Comparison of ENCODE assay signal across 19 cellular contexts in the genomic region with DNA sequence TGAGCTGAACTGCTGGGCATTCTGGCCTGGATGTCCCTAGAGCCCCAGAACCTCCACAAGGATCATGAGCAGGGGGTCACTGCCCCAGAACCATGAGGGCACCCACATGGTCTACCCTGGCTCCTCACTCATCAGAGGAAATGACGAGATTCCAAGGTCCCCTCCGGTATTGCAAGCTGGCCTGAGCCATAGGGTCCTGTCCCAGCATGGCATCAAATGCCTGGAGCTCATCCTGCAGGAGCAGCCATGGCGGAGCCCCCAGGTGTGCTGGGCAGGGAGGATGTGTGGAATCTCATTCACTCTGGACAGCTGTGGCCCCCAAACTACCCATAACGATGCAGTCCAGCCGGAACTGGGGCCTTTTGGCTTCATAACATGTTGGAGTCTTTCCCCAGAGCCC.
DNase-seq lines count a peak whose midpoint lies in the region; ATAC-seq and TF ChIP-seq lines count a peak whose summit lies in the region.
"Had no signal": no experiment of that assay in that cellular context is flagged by ENCODE, and none has a peak within 500 bp of the region (broad histone marks: within the 10 kb centered on the region; RNA-seq: fewer than 3 reads in every experiment).

No MANE protein-coding gene starts in this region.

- H3K9me3 ChIP-seq in CD4-positive, alpha-beta T cell (ENCODE audit: control insufficient read depth, low read length) = no peaks in the 10 kb centered on the region

- H3K9me3 Mint-ChIP-seq in CD4-positive, alpha-beta T cell = no peaks in the 10 kb centered on the region
- no peaks in the 10 kb centered on the region for H3K9me3 Mint-ChIP-seq in central memory CD8-positive, alpha-beta T cell
- no peaks in the 10 kb centered on the region for H3K9me3 Mint-ChIP-seq in naive thymus-derived CD8-positive, alpha-beta T cell
- H3K9me3 Mint-ChIP-seq in activated T-helper 2 cell treated with anti-CD3 and anti-CD28 coated beads, Interferon-gamma antibody, Interleukin-2, Interleukin-4, amounts not matched to agents 10 μg/mL and 5 μg/mL and 100 μg/mL, durations not matched to agents 14 hours and 24 hours and 36 hours = no peaks in the 10 kb centered on the region

- H3K4me1 Mint-ChIP-seq in CD4-positive, alpha-beta T cell (ENCODE audit: low read depth) = peaks cover 47% of the 10 kb centered on the region
- H3K4me1 Mint-ChIP-seq in central memory CD8-positive, alpha-beta T cell = peaks cover 42% of the 10 kb centered on the region
- H3K4me1 Mint-ChIP-seq in naive thymus-derived CD8-positive, alpha-beta T cell = peaks cover 5 to 56% (median 40%) of the 10 kb centered on the region in 4 donors
- H3K4me1 Mint-ChIP-seq in activated T-helper 2 cell treated with anti-CD3 and anti-CD28 coated beads, Interferon-gamma antibody, Interleukin-2, Interleukin-4, amounts not matched to agents 10 μg/mL and 5 μg/mL and 100 μg/mL, durations not matched to agents 14 hours and 24 hours and 36 hours (ENCODE audit: low read depth) = peaks cover 7% of the 10 kb centered on the region

- POLR2A ChIA-PET in CD4-positive, alpha-beta T cell (lab: Charles Lee) = no interaction called here
- POLR2A ChIA-PET in naive thymus-derived CD8-positive, alpha-beta T cell (lab: Charles Lee) = no interaction called here

- intact Hi-C loops in CD4-positive, alpha-beta T cell (cut with DNase I, micrococcal nuclease) = no loop called here
- intact Hi-C loops in activated T-helper 2 cell treated with anti-CD3 and anti-CD28 coated beads, Interferon-gamma antibody, Interleukin-2, Interleukin-4, amounts not matched to agents 10 μg/mL and 5 μg/mL and 100 μg/mL, durations not matched to agents 14 hours and 24 hours and 36 hours (cut with micrococcal nuclease) = no loop called here

- H3K27me3 ChIP-seq in CD4-positive, alpha-beta T cell (ENCODE audit: control insufficient read depth, insufficient read depth, low read length) = no peaks in the 10 kb centered on the region

- no peak for ATAC-seq in CD4-positive, alpha-beta T cell (ENCODE audit: poor library complexity)
- no peak for ATAC-seq in central memory CD8-positive, alpha-beta T cell (replicated peaks; ENCODE audit: extremely low read depth, poor library complexity, severe bottlenecking)
- no peak for ATAC-seq in naive thymus-derived CD8-positive, alpha-beta T cell
- no peak for ATAC-seq in omental fat pad (ENCODE audit: low FRiP score)

- no peak overlapping the region for H3K4me3 Mint-ChIP-seq in CD4-positive, alpha-beta T cell
- H3K4me3 Mint-ChIP-seq in central memory CD8-positive, alpha-beta T cell = no peak overlapping the region
- H3K4me3 Mint-ChIP-seq in naive thymus-derived CD8-positive, alpha-beta T cell = no peak overlapping the region
- H3K4me3 Mint-ChIP-seq in activated T-helper 2 cell treated with anti-CD3 and anti-CD28 coated beads, Interferon-gamma antibody, Interleukin-2, Interleukin-4, amounts not matched to agents 10 μg/mL and 5 μg/mL and 100 μg/mL, durations not matched to agents 14 hours and 24 hours and 36 hours (ENCODE audit: low read depth) = no peak overlapping the region
- H3K4me3 Mint-ChIP-seq: CD14-positive monocyte had no signal

- DNase-seq in AG20443 (ENCODE audit: low spot score) = peak; percentile 3
- no peak for DNase-seq in CD4-positive, alpha-beta T cell
- DNase-seq in central memory CD8-positive, alpha-beta T cell (ENCODE audit: low spot score in 2 of 2) = no peak
- DNase-seq in naive thymus-derived CD8-positive, alpha-beta T cell = no peak
- DNase-seq in activated T-helper 2 cell treated with anti-CD3 and anti-CD28 coated beads, Interferon-gamma antibody, Interleukin-2, Interleukin-4, amounts not matched to agents 10 μg/mL and 5 μg/mL and 100 μg/mL, durations not matched to agents 14 hours and 24 hours and 36 hours (ENCODE audit: low spot score) = no peak
- no peak for DNase-seq in omental fat pad (ENCODE audit: low spot score)
- no peak for DNase-seq in NCI-H2171 (lab: John Stamatoyannopoulos, UW)
- DNase-seq in H4 (ENCODE audit: low spot score) = no peak
- DNase-seq: COR-L47, DMS 273 treated with DMSO at 0.1 percent for 48 hours, DND-41, NCI-H1105 treated with DMSO at 0.1 percent for 48 hours, NCI-H2107, NCI-H2227 treated with DMSO at 0.1 percent for 48 hours, NCI-H510A treated with DMSO at 0.1 percent for 48 hours, NCI-H774, OCI-M1, Right ventricle myocardium superior had no signal

- CTCF ChIA-PET in CD4-positive, alpha-beta T cell (lab: Charles Lee) = no interaction called here

- peak overlapping the region; percentile 51 for H3K27ac Mint-ChIP-seq in CD4-positive, alpha-beta T cell
- peak overlapping the region; percentile 80 for H3K27ac Mint-ChIP-seq in central memory CD8-positive, alpha-beta T cell (ENCODE audit: low read depth)
- H3K27ac Mint-ChIP-seq in naive thymus-derived CD8-positive, alpha-beta T cell = peak overlapping the region in 8 of 10 donors; percentile 23 to 92 (median 74)
- H3K27ac Mint-ChIP-seq in activated T-helper 2 cell treated with anti-CD3 and anti-CD28 coated beads, Interferon-gamma antibody, Interleukin-2, Interleukin-4, amounts not matched to agents 10 μg/mL and 5 μg/mL and 100 μg/mL, durations not matched to agents 14 hours and 24 hours and 36 hours = no peak overlapping the region

- H3K36me3 Mint-ChIP-seq in CD4-positive, alpha-beta T cell (ENCODE audit: low read depth) = peaks cover 95% of the 10 kb centered on the region
- peaks cover 15% of the 10 kb centered on the region for H3K36me3 Mint-ChIP-seq in central memory CD8-positive, alpha-beta T cell (ENCODE audit: insufficient read depth)
- peaks cover 0 to 70% (median 20%) of the 10 kb centered on the region in 3 donors for H3K36me3 Mint-ChIP-seq in naive thymus-derived CD8-positive, alpha-beta T cell
- peaks cover 10% of the 10 kb centered on the region for H3K36me3 Mint-ChIP-seq in activated T-helper 2 cell treated with anti-CD3 and anti-CD28 coated beads, Interferon-gamma antibody, Interleukin-2, Interleukin-4, amounts not matched to agents 10 μg/mL and 5 μg/mL and 100 μg/mL, durations not matched to agents 14 hours and 24 hours and 36 hours (ENCODE audit: low read depth)
- H3K36me3 Mint-ChIP-seq: CD14-positive monocyte had no signal

- H3K27ac ChIP-seq in CD4-positive, alpha-beta T cell (ENCODE audit: low read depth, low read length) = no peak overlapping the region

- no peak for TF ChIP-seq CTCF in CD4-positive, alpha-beta T cell (IDR thresholded peaks at IDR 0.05)
- TF ChIP-seq CTCF in omental fat pad (IDR thresholded peaks at IDR 0.05) = no peak

- no peaks in the 10 kb centered on the region for H3K27me3 Mint-ChIP-seq in CD4-positive, alpha-beta T cell
- no peaks in the 10 kb centered on the region for H3K27me3 Mint-ChIP-seq in central memory CD8-positive, alpha-beta T cell
- H3K27me3 Mint-ChIP-seq in naive thymus-derived CD8-positive, alpha-beta T cell = no peaks in the 10 kb centered on the region
- no peaks in the 10 kb centered on the region for H3K27me3 Mint-ChIP-seq in activated T-helper 2 cell treated with anti-CD3 and anti-CD28 coated beads, Interferon-gamma antibody, Interleukin-2, Interleukin-4, amounts not matched to agents 10 μg/mL and 5 μg/mL and 100 μg/mL, durations not matched to agents 14 hours and 24 hours and 36 hours (ENCODE audit: low read depth)
